Comparison of ENCODE assay signal across 16 cellular contexts in genomic region chr12:80504389-80505153, GRCh38.
A peak's percentile ranks its signal among the peaks of the same experiment; 100 is the strongest.
DNase-seq lines count a peak whose midpoint lies in the region; ATAC-seq and TF ChIP-seq lines count a peak whose summit lies in the region.
"Had no signal": no experiment of that assay in that cellular context is flagged by ENCODE, and none has a peak within 500 bp of the region (broad histone marks: within the 10 kb centered on the region; RNA-seq: fewer than 3 reads in every experiment).

No MANE protein-coding gene starts in this region.

- intact Hi-C loops in CD4-positive, alpha-beta T cell (cut with DNase I, micrococcal nuclease) = no loop called here

- H3K27me3 Mint-ChIP-seq in CD4-positive, alpha-beta T cell = no peaks in the 10 kb centered on the region
- H3K27me3 Mint-ChIP-seq: activated CD8-positive, alpha-beta T cell treated with anti-CD3 and anti-CD28 coated beads for 36 hours; naive B cell had no signal

- no peak for TF ChIP-seq CTCF in fibroblast of mammary gland (conservative IDR thresholded peaks at IDR 0.05; ENCODE audit: control insufficient read depth, insufficient read depth, low read depth, low read length)
- no peak for TF ChIP-seq CTCF in CD4-positive, alpha-beta T cell (IDR thresholded peaks at IDR 0.05)

- peak; percentile 81 for ATAC-seq in GM18511 (IDR thresholded peaks at IDR 0.05; ENCODE audit: unreplicated experiment)
- peak; percentile 68 for ATAC-seq in HG02610 (IDR thresholded peaks at IDR 0.05; ENCODE audit: unreplicated experiment)
- no peak for ATAC-seq in GM21447 (IDR thresholded peaks at IDR 0.05; ENCODE audit: unreplicated experiment)
- ATAC-seq in CD4-positive, alpha-beta T cell (ENCODE audit: poor library complexity) = no peak
- ATAC-seq: activated CD8-positive, alpha-beta T cell treated with anti-CD3 and anti-CD28 coated beads for 36 hours; heart left ventricle; left lobe of liver; right lobe of liver had no signal

- no peaks in the 10 kb centered on the region for H3K4me1 Mint-ChIP-seq in CD4-positive, alpha-beta T cell (ENCODE audit: low read depth)
- H3K4me1 Mint-ChIP-seq: naive B cell had no signal

- no peak overlapping the region for H3K27ac ChIP-seq in CD4-positive, alpha-beta T cell (ENCODE audit: low read depth, low read length)
- H3K27ac ChIP-seq: C4-2B, heart left ventricle, right lobe of liver had no signal

- CTCF ChIA-PET in CD4-positive, alpha-beta T cell (lab: Charles Lee) = no interaction called here

- H3K27ac Mint-ChIP-seq in CD4-positive, alpha-beta T cell = no peak overlapping the region
- H3K27ac Mint-ChIP-seq: activated CD8-positive, alpha-beta T cell treated with anti-CD3 and anti-CD28 coated beads for 36 hours had no signal

- POLR2A ChIA-PET in CD4-positive, alpha-beta T cell (lab: Charles Lee) = no interaction called here

- H3K36me3 Mint-ChIP-seq in CD4-positive, alpha-beta T cell (ENCODE audit: low read depth) = no peaks in the 10 kb centered on the region
- H3K36me3 Mint-ChIP-seq: naive B cell had no signal

- H3K4me3 ChIP-seq in fibroblast of mammary gland (ENCODE audit: control insufficient read depth, low read depth, low read length) = no peak overlapping the region
- H3K4me3 ChIP-seq: heart left ventricle, right lobe of liver had no signal

- no peak overlapping the region for H3K4me3 Mint-ChIP-seq in CD4-positive, alpha-beta T cell
- H3K4me3 Mint-ChIP-seq: activated CD8-positive, alpha-beta T cell treated with anti-CD3 and anti-CD28 coated beads for 36 hours; naive B cell had no signal

- peaks cover 3% of the 10 kb centered on the region for H3K9me3 Mint-ChIP-seq in CD4-positive, alpha-beta T cell
- H3K9me3 Mint-ChIP-seq: activated CD8-positive, alpha-beta T cell treated with anti-CD3 and anti-CD28 coated beads for 36 hours had no signal

- no peaks in the 10 kb centered on the region for H3K27me3 ChIP-seq in CD4-positive, alpha-beta T cell (ENCODE audit: control insufficient read depth, insufficient read depth, low read length)
- H3K27me3 ChIP-seq: heart left ventricle, right lobe of liver had no signal

- DNase-seq in HT1080 (ENCODE audit: low read depth) = peak; percentile 4
- DNase-seq in fibroblast of mammary gland (ENCODE audit: low read depth) = peak; percentile 35
- DNase-seq in SK-N-DZ (ENCODE audit: low spot score) = no peak
- DNase-seq in midbrain (lab: John Stamatoyannopoulos, UW) = no peak
- DNase-seq in CD4-positive, alpha-beta T cell = no peak
- DNase-seq: activated CD8-positive, alpha-beta T cell treated with anti-CD3 and anti-CD28 coated beads for 36 hours; activated gamma-delta T cell; heart left ventricle; naive B cell; NCI-H446 treated with DMSO at 0.1 percent for 48 hours; right lobe of liver had no signal

- H3K9me3 ChIP-seq in CD4-positive, alpha-beta T cell (ENCODE audit: control insufficient read depth, low read length) = no peaks in the 10 kb centered on the region
- H3K9me3 ChIP-seq: heart left ventricle, right lobe of liver had no signal

Comparison
In these comparisons a context has a peak if more than half of its experiments do, and no peak if none do; other contexts are left out.
1. ATAC-seq: peak in GM18511 (single experiment) and HG02610 (single experiment); none in GM21447 (single experiment) and CD4-positive, alpha-beta T cell (single experiment).
2. DNase-seq: peak in HT1080 (single experiment) and fibroblast of mammary gland (single experiment); none in SK-N-DZ (single experiment), midbrain (single experiment) and CD4-positive, alpha-beta T cell (0 of 10).